8 cellular contexts compared by ENCODE assay signal in the genomic region with DNA sequence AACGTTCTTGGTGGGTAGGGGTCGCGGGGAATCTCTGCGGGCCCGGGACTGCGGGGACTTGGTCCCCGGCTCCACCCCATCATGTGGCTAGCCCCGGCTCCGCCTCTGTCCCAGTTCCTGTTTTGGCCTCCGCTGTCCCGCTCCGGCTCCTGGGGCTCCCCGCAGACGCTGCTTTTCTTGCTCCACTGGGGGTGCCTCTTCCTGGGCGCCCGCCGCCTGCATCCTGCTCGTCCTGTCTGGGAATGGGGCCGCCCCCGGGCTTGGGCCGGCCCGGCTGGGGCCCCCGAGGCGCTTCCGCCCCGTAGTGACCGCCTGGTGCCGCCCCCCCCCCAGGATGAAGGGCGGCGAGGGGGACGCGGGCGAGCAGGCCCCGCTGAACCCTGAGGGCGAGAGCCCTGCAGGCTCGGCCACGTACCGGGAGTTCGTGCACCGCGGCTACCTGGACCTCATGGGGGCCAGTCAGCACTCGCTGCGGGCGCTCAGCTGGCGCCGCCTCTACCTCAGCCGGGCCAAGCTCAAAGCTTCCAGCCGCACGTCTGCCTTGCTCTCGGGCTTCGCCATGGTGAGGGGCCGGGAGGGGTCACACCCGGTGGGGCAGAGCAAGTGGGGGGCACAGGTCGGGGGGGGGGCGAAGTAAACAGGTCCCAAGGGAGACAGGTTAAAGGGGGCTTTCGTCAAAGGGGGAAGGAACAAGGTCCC. TPM values are rescaled to one million over a fixed set of nuclear protein-coding genes. Genes with fewer than 3 reads are reported as not detected.
A peak's percentile ranks its signal among the peaks of the same experiment; 100 is the strongest.
DNase-seq lines count a peak whose midpoint lies in the region; ATAC-seq and TF ChIP-seq lines count a peak whose summit lies in the region.

ORAI3 (plus strand) TSS at position 113 of the 699 bp plus-strand sequence; CDS start at position 335, 222 bp downstream.

- TF ChIP-seq CTCF in adrenal gland (IDR thresholded peaks at IDR 0.05): no peak
- TF ChIP-seq CTCF in heart left ventricle (IDR thresholded peaks at IDR 0.05): no peak
- TF ChIP-seq CTCF in ovary (IDR thresholded peaks at IDR 0.05): no peak

- TF ChIP-seq EP300 in ovary (IDR thresholded peaks at IDR 0.05): no peak

- in situ Hi-C loops in GM18951 (cut with MboI; ENCODE audit: low sequenced_read_pairs, unreplicated experiment): no loop called here

- peak within 1 kb of the TSS; percentile 86 to 96 (median 92) for H3K27ac ChIP-seq in adrenal gland
- peak within 1 kb of the TSS; percentile 88 to 99 (median 95) for H3K27ac ChIP-seq in heart left ventricle
- peak within 1 kb of the TSS; percentile 69 to 87 for H3K27ac ChIP-seq in ovary

- H3K4me1 ChIP-seq in adrenal gland (replicated peaks in 1 of 2) (peaks cover 27 to 32% of the 10 kb centered on the region in 2 donors), heart left ventricle (peaks cover 5 to 48% (median 33%) of the 10 kb centered on the region in 12 donors), ovary (ENCODE audit: insufficient read depth) (peaks cover 10% of the 10 kb centered on the region)

- H3K9me3 ChIP-seq in adrenal gland (replicated peaks in 1 of 3) (no peaks in the 10 kb centered on the region), heart left ventricle (no peaks in the 10 kb centered on the region), ovary (no peaks in the 10 kb centered on the region)

- H3K27me3 ChIP-seq in adrenal gland (no peaks in the 10 kb centered on the region), heart left ventricle (no peaks in the 10 kb centered on the region), ovary (no peaks in the 10 kb centered on the region)

- DNase-seq in C1 segment of cervical spinal cord (lab: John Stamatoyannopoulos, UW): peak in 12 of 14 donors; percentile 16 to 74 (median 58)
- DNase-seq in RKO (ENCODE audit: low spot score): peak; percentile 85
- DNase-seq in adrenal gland: peak; percentile 78 to 87 (median 82)
- peak; percentile 83 to 92 (median 87) for DNase-seq in heart left ventricle
- DNase-seq in ovary: peak; percentile 78 to 84 (median 80)
- DNase-seq in DMS153 (lab: John Stamatoyannopoulos, UW): no peak

- ATAC-seq in HG03135 (IDR thresholded peaks at IDR 0.05; ENCODE audit: unreplicated experiment): peak; percentile 51
- ATAC-seq in heart left ventricle: peak; percentile 33 to 72 (median 70)

- peak; percentile 83 for TF ChIP-seq POLR2A in GM18951 (IDR thresholded peaks at IDR 0.05; ENCODE audit: extremely low read depth, insufficient read depth, insufficient read length)
- peak; percentile 62 to 89 for TF ChIP-seq POLR2A in adrenal gland (IDR thresholded peaks at IDR 0.05)
- TF ChIP-seq POLR2A in heart left ventricle (IDR thresholded peaks at IDR 0.05): peak; percentile 15 to 77
- no peak for TF ChIP-seq POLR2A in ovary (IDR thresholded peaks at IDR 0.05)

- intact Hi-C loops in adrenal gland (cut with DNase I) (no loop called here), heart left ventricle (cut with DNase I) (no loop called here), ovary (cut with DNase I) (loop anchor here in 1 of 4 donors (2.0 kb wide), 1 partner anchor 26 kb away; the partner anchor contains the start of gene FBXL19)

- H3K36me3 ChIP-seq in adrenal gland (replicated peaks in 1 of 2) (peaks cover 0 to 9% of the 10 kb centered on the region in 2 donors), heart left ventricle (peaks cover 0 to 22% (median 10%) of the 10 kb centered on the region in 9 donors), ovary (no peaks in the 10 kb centered on the region)

- H3K4me3 ChIP-seq in adrenal gland (peak within 1 kb of the TSS; percentile 87 to 94 (median 93)), heart left ventricle (peak within 1 kb of the TSS; percentile 79 to 100 (median 96)), ovary (peak within 1 kb of the TSS; percentile 88)

- 0 to 1% (median 1%) methylated on average over 6 to 56 of the region's 56 CpGs for WGBS in adrenal gland, 4 donors
- WGBS in heart left ventricle, 4 donors: 0 to 4% (median 1%) methylated on average over 9 to 56 of the region's 56 CpGs
- 0 to 1% (median 0%) methylated on average over 34 to 56 of the region's 56 CpGs for WGBS in ovary, 3 donors

RNA-seq across cellular contexts. Expression of gene ORAI3, which starts in this region (rescaled TPM):
- total RNA-seq in adrenal gland: 100 to 1,000 TPM in 1 of 8 donors, 10 to 100 TPM in 7; 25.6 to 101 (median 88.5) TPM
- 10 to 100 TPM; 19.5 to 60.5 (median 45.8) TPM for polyA plus RNA-seq in adrenal gland
- total RNA-seq in heart left ventricle: 10 to 100 TPM in 6 of 9 donors, 1 to 10 TPM in 3; 8.5 to 28.9 (median 14.1) TPM
- polyA plus RNA-seq in heart left ventricle: 10 to 100 TPM in 1 of 2 donors, 1 to 10 TPM in 1; 8.1 to 10.8 TPM
- 10 to 100 TPM; 21.5 to 30.8 (median 24.1) TPM for total RNA-seq in ovary
- 10 to 100 TPM; 26.0 to 27.5 TPM for polyA plus RNA-seq in ovary
